In genomic region chr6:90160013-90160412, GRCh38 we compare ENCODE assay signal across 15 cellular contexts.
A peak's percentile ranks its signal among the peaks of the same experiment; 100 is the strongest.
DNase-seq lines count a peak whose midpoint lies in the region; ATAC-seq and TF ChIP-seq lines count a peak whose summit lies in the region.
"Had no signal": no experiment of that assay in that cellular context is flagged by ENCODE, and none has a peak within 500 bp of the region (broad histone marks: within the 10 kb centered on the region; RNA-seq: fewer than 3 reads in every experiment).

No MANE protein-coding gene starts in this region.

- no peak overlapping the region for H3K4me3 ChIP-seq in CD4-positive, CD25-positive, alpha-beta regulatory T cell (ENCODE audit: low read depth, low read length)
- H3K4me3 ChIP-seq in HEK293 (ENCODE audit: low read depth, low read length) = no peak overlapping the region
- H3K4me3 ChIP-seq in Peyer's patch = no peak overlapping the region
- no peak overlapping the region for H3K4me3 ChIP-seq in mesenchymal stem cell (ENCODE audit: insufficient read depth in 1 of 2, low read depth in 1 of 2, low read length in 2 of 2)

- H2AK5ac ChIP-seq in mesenchymal stem cell (ENCODE audit: low read length, severe bottlenecking) = no peak overlapping the region

- ATAC-seq in CD4-positive, CD25-positive, alpha-beta regulatory T cell (ENCODE audit: low read depth in 2 of 2) = no peak
- peak; percentile 15 to 35 for ATAC-seq in naive thymus-derived CD8-positive, alpha-beta T cell

- H3K4me1 ChIP-seq in CD4-positive, CD25-positive, alpha-beta regulatory T cell (ENCODE audit: control insufficient read depth, insufficient read depth, low read length, poor library complexity, severe bottlenecking) = peaks cover 36% of the 10 kb centered on the region
- H3K4me1 ChIP-seq in HEK293 (ENCODE audit: control insufficient read depth, insufficient read depth, low read length) (peaks cover 5% of the 10 kb centered on the region), Peyer's patch (no peaks in the 10 kb centered on the region), mesenchymal stem cell (ENCODE audit: control insufficient read depth, insufficient read depth, low read depth, low read length) (no peaks in the 10 kb centered on the region)

- H2BK12ac ChIP-seq in mesenchymal stem cell (ENCODE audit: low read length in 2 of 2) = no peak overlapping the region

- CTCF ChIA-PET in HEK293 (lab: Yijun Ruan, JAX) = interaction anchor here (0.6 to 1.5 kb wide), 2 partner anchors 20 to 167 kb away, joined by 3 to 6 read pairs; no protein-coding TSS in a partner anchor

- no peaks in the 10 kb centered on the region for H3K9me3 Mint-ChIP-seq in CD4-positive, CD25-positive, alpha-beta regulatory T cell
- H3K9me3 Mint-ChIP-seq in naive thymus-derived CD8-positive, alpha-beta T cell = no peaks in the 10 kb centered on the region
- no peaks in the 10 kb centered on the region for H3K9me3 Mint-ChIP-seq in activated T-helper 1 cell treated with anti-CD3 and anti-CD28 coated beads, Interleukin-12 subunit alpha, Interleukin-12 subunit beta, Interleukin-2, Interleukin-4 antibody, amounts not matched to agents 30 ng/mL and 10 ng/mL and 1 ng/mL, durations not matched to agents 14 hours and 24 hours and 36 hours
- H3K9me3 Mint-ChIP-seq: CD4-positive, alpha-beta memory T cell; IgD-negative memory B cell had no signal

- H3K27ac ChIP-seq in CD4-positive, CD25-positive, alpha-beta regulatory T cell (ENCODE audit: insufficient read depth, low read length, poor library complexity, severe bottlenecking) = no peak overlapping the region
- no peak overlapping the region for H3K27ac ChIP-seq in HEK293 (ENCODE audit: extremely low read depth, low read depth, low read length)
- H3K27ac ChIP-seq in angular gyrus (ENCODE audit: low read depth, low read length) = peak overlapping the region; percentile 86
- no peak overlapping the region for H3K27ac ChIP-seq in Peyer's patch
- H3K27ac ChIP-seq in mesenchymal stem cell (ENCODE audit: low read length, poor library complexity, severe bottlenecking) = no peak overlapping the region
- H3K27ac ChIP-seq: VCaP had no signal

- H3K9ac ChIP-seq in mesenchymal stem cell (ENCODE audit: low read length) = no peak overlapping the region

- no peaks in the 10 kb centered on the region for H3K36me3 Mint-ChIP-seq in CD4-positive, CD25-positive, alpha-beta regulatory T cell
- peaks cover 0 to 9% (median 8%) of the 10 kb centered on the region in 3 donors for H3K36me3 Mint-ChIP-seq in naive thymus-derived CD8-positive, alpha-beta T cell
- H3K36me3 Mint-ChIP-seq in activated T-helper 1 cell treated with anti-CD3 and anti-CD28 coated beads, Interleukin-12 subunit alpha, Interleukin-12 subunit beta, Interleukin-2, Interleukin-4 antibody, amounts not matched to agents 30 ng/mL and 10 ng/mL and 1 ng/mL, durations not matched to agents 14 hours and 24 hours and 36 hours (ENCODE audit: low read depth) = peaks cover 13% of the 10 kb centered on the region
- H3K36me3 Mint-ChIP-seq: CD4-positive, alpha-beta memory T cell had no signal

- H3K4ac ChIP-seq in mesenchymal stem cell (ENCODE audit: low read depth in 1 of 2, low read length in 2 of 2) = no peak overlapping the region

- H3K4me3 Mint-ChIP-seq in CD4-positive, CD25-positive, alpha-beta regulatory T cell = peak overlapping the region in 1 of 4 donors; percentile 23
- peak overlapping the region in 8 of 10 donors; percentile 11 to 69 (median 59) for H3K4me3 Mint-ChIP-seq in naive thymus-derived CD8-positive, alpha-beta T cell
- H3K4me3 Mint-ChIP-seq in activated T-helper 1 cell treated with anti-CD3 and anti-CD28 coated beads, Interleukin-12 subunit alpha, Interleukin-12 subunit beta, Interleukin-2, Interleukin-4 antibody, amounts not matched to agents 30 ng/mL and 10 ng/mL and 1 ng/mL, durations not matched to agents 14 hours and 24 hours and 36 hours = no peak overlapping the region
- H3K4me3 Mint-ChIP-seq: CD4-positive, alpha-beta memory T cell; IgD-negative memory B cell had no signal

- H3K36me3 ChIP-seq in CD4-positive, CD25-positive, alpha-beta regulatory T cell (ENCODE audit: control insufficient read depth, insufficient read depth, low read length) = no peaks in the 10 kb centered on the region
- no peaks in the 10 kb centered on the region for H3K36me3 ChIP-seq in HEK293 (ENCODE audit: control insufficient read depth in 2 of 2, insufficient read depth in 1 of 2, low read length in 2 of 2)
- no peaks in the 10 kb centered on the region for H3K36me3 ChIP-seq in Peyer's patch
- no peaks in the 10 kb centered on the region for H3K36me3 ChIP-seq in mesenchymal stem cell (ENCODE audit: control insufficient read depth in 1 of 2, insufficient read depth in 2 of 2, low read depth in 1 of 2, low read length in 2 of 2)

- peaks cover 8 to 67% (median 27%) of the 10 kb centered on the region in 4 donors for H3K4me1 Mint-ChIP-seq in CD4-positive, CD25-positive, alpha-beta regulatory T cell
- H3K4me1 Mint-ChIP-seq in naive thymus-derived CD8-positive, alpha-beta T cell = peaks cover 46 to 87% (median 78%) of the 10 kb centered on the region in 4 donors
- H3K4me1 Mint-ChIP-seq in activated T-helper 1 cell treated with anti-CD3 and anti-CD28 coated beads, Interleukin-12 subunit alpha, Interleukin-12 subunit beta, Interleukin-2, Interleukin-4 antibody, amounts not matched to agents 30 ng/mL and 10 ng/mL and 1 ng/mL, durations not matched to agents 14 hours and 24 hours and 36 hours (ENCODE audit: low read depth) = peaks cover 57% of the 10 kb centered on the region

- no peak overlapping the region for H2AFZ ChIP-seq in mesenchymal stem cell (ENCODE audit: low read depth, low read length)

- H3K27me3 ChIP-seq in CD4-positive, CD25-positive, alpha-beta regulatory T cell (ENCODE audit: control insufficient read depth, insufficient read depth, low read length) = no peaks in the 10 kb centered on the region
- H3K27me3 ChIP-seq in Peyer's patch = no peaks in the 10 kb centered on the region
- peaks cover 0 to 5% of the 10 kb centered on the region in 2 experiments for H3K27me3 ChIP-seq in mesenchymal stem cell (ENCODE audit: control insufficient read depth in 1 of 2, insufficient read depth in 1 of 2, low read length in 2 of 2)

- H3K18ac ChIP-seq in mesenchymal stem cell (ENCODE audit: low read depth in 1 of 2, low read length in 2 of 2) = no peak overlapping the region

- TF ChIP-seq POLR2A in Peyer's patch (IDR thresholded peaks at IDR 0.05) = no peak

- no peak overlapping the region for H2BK5ac ChIP-seq in mesenchymal stem cell (ENCODE audit: low read depth, low read length, poor library complexity, severe bottlenecking)

- intact Hi-C loops in activated T-helper 1 cell treated with anti-CD3 and anti-CD28 coated beads, Interleukin-12 subunit alpha, Interleukin-12 subunit beta, Interleukin-2, Interleukin-4 antibody, amounts not matched to agents 30 ng/mL and 10 ng/mL and 1 ng/mL, durations not matched to agents 14 hours and 24 hours and 36 hours (cut with micrococcal nuclease) = no loop called here

- TF ChIP-seq CTCF in HEK293 (tag by site-specific recombination; IDR thresholded peaks at IDR 0.05) (no peak), Peyer's patch (IDR thresholded peaks at IDR 0.05) (no peak)

- no peak for DNase-seq in CD4-positive, CD25-positive, alpha-beta regulatory T cell
- no peak for DNase-seq in naive thymus-derived CD8-positive, alpha-beta T cell
- DNase-seq in Peyer's patch (no peak), mesenchymal stem cell (no peak)
- no peak for DNase-seq in activated T-helper 1 cell treated with anti-CD3 and anti-CD28 coated beads, Interleukin-12 subunit alpha, Interleukin-12 subunit beta, Interleukin-2, Interleukin-4 antibody, amounts not matched to agents 30 ng/mL and 10 ng/mL and 1 ng/mL, durations not matched to agents 14 hours and 24 hours and 36 hours (ENCODE audit: low spot score)
- DNase-seq: activated CD8-positive, alpha-beta memory T cell treated with anti-CD3 and anti-CD28 coated beads, Interleukin-2, amount 50 U/mL, for 48 hours; CD4-positive, alpha-beta memory T cell; NCI-H69; SHP77; stimulated activated CD4-positive, alpha-beta T cell treated with anti-CD3 and anti-CD28 coated beads, Interleukin-4, amount 100 ng/mL, for 4 hours; stimulated activated naive CD4-positive, alpha-beta T cell treated with Interleukin-2 at 50 U/mL for 16 hours had no signal

- no peak overlapping the region for H4K91ac ChIP-seq in mesenchymal stem cell (ENCODE audit: low read length)

- 90% methylated on average over 2 of the region's 3 CpGs for WGBS in mesenchymal stem cell

- peak overlapping the region in 2 of 3 donors; percentile 24 to 90 for H3K27ac Mint-ChIP-seq in CD4-positive, CD25-positive, alpha-beta regulatory T cell
- peak overlapping the region in 9 of 10 donors; percentile 65 to 96 (median 90) for H3K27ac Mint-ChIP-seq in naive thymus-derived CD8-positive, alpha-beta T cell
- no peak overlapping the region for H3K27ac Mint-ChIP-seq in activated T-helper 1 cell treated with anti-CD3 and anti-CD28 coated beads, Interleukin-12 subunit alpha, Interleukin-12 subunit beta, Interleukin-2, Interleukin-4 antibody, amounts not matched to agents 30 ng/mL and 10 ng/mL and 1 ng/mL, durations not matched to agents 14 hours and 24 hours and 36 hours
- H3K27ac Mint-ChIP-seq: IgD-negative memory B cell had no signal

- H3K79me1 ChIP-seq in mesenchymal stem cell (replicated peaks; ENCODE audit: low read length, poor library complexity, severe bottlenecking) = no peaks in the 10 kb centered on the region

- H2BK15ac ChIP-seq in mesenchymal stem cell (ENCODE audit: low read depth, poor library complexity, severe bottlenecking) = no peak overlapping the region

- H2BK120ac ChIP-seq in mesenchymal stem cell (ENCODE audit: low read depth, low read length) = no peak overlapping the region

- H4K8ac ChIP-seq in mesenchymal stem cell (ENCODE audit: low read length) = no peak overlapping the region

- no peak overlapping the region for H3K23ac ChIP-seq in mesenchymal stem cell (ENCODE audit: low read length in 2 of 2)

- H3K14ac ChIP-seq in mesenchymal stem cell (ENCODE audit: low read length in 2 of 2) = no peak overlapping the region

- H3K27me3 Mint-ChIP-seq in CD4-positive, CD25-positive, alpha-beta regulatory T cell = no peaks in the 10 kb centered on the region
- H3K27me3 Mint-ChIP-seq in naive thymus-derived CD8-positive, alpha-beta T cell = no peaks in the 10 kb centered on the region
- H3K27me3 Mint-ChIP-seq in activated T-helper 1 cell treated with anti-CD3 and anti-CD28 coated beads, Interleukin-12 subunit alpha, Interleukin-12 subunit beta, Interleukin-2, Interleukin-4 antibody, amounts not matched to agents 30 ng/mL and 10 ng/mL and 1 ng/mL, durations not matched to agents 14 hours and 24 hours and 36 hours (ENCODE audit: insufficient read depth) = peaks cover 2% of the 10 kb centered on the region
- H3K27me3 Mint-ChIP-seq: CD4-positive, alpha-beta memory T cell had no signal

- H3K4me2 ChIP-seq in mesenchymal stem cell (ENCODE audit: low read length, poor library complexity, severe bottlenecking) = no peak overlapping the region

- H3K9me3 ChIP-seq in CD4-positive, CD25-positive, alpha-beta regulatory T cell (ENCODE audit: control insufficient read depth in 2 of 2, low read length in 2 of 2) = no peaks in the 10 kb centered on the region
- no peaks in the 10 kb centered on the region for H3K9me3 ChIP-seq in HEK293 (ENCODE audit: control insufficient read depth, insufficient read depth, low read depth, low read length)
- no peaks in the 10 kb centered on the region for H3K9me3 ChIP-seq in Peyer's patch
- H3K9me3 ChIP-seq in mesenchymal stem cell (ENCODE audit: control insufficient read depth, low read length) = no peaks in the 10 kb centered on the region

- POLR2A ChIA-PET in HEK293 (lab: Yijun Ruan, JAX) = interaction anchor here (0.8 kb wide), 1 partner anchor 58 kb away, joined by 3 read pairs; no protein-coding TSS in a partner anchor
- POLR2A ChIA-PET in naive thymus-derived CD8-positive, alpha-beta T cell (lab: Charles Lee) = interaction anchor here (1.2 to 1.3 kb wide), 4 partner anchors 9 to 76 kb away, joined by 3 to 4 read pairs (median 4); no protein-coding TSS in a partner anchor

Comparison
In these comparisons a context has a peak if more than half of its experiments do, and no peak if none do; other contexts are left out.
1. ATAC-seq: peak in naive thymus-derived CD8-positive, alpha-beta T cell (2 of 2); none in CD4-positive, CD25-positive, alpha-beta regulatory T cell (0 of 2).